In genomic region chr11:65211293-65212105, GRCh38 we compare ENCODE assay signal across 1 cellular context.
TF ChIP-seq lines count a peak whose summit lies in the region.

No MANE protein-coding gene starts in this region.

TF ChIP-seq in H1, 55 proteins besides CTCF, POLR2A, EP300 and RAD21:
- TF ChIP-seq MAX (IDR thresholded peaks at IDR 0.05) (no peak), GABPA (IDR thresholded peaks at IDR 0.05; ENCODE audit: borderline replicate concordance, insufficient read depth, low read length) (no peak), CHD2 (IDR thresholded peaks at IDR 0.05; ENCODE audit: low read length) (no peak), JUND (IDR thresholded peaks at IDR 0.05; ENCODE audit: low read length) (no peak), MAFK (IDR thresholded peaks at IDR 0.05; ENCODE audit: low read depth, low read length) (no peak)
